8 cellular contexts compared by ENCODE assay signal in genomic region chr10:26737730-26738129, GRCh38. TPM values are rescaled to one million over a fixed set of nuclear protein-coding genes. Genes with fewer than 3 reads are reported as not detected.
A peak's percentile ranks its signal among the peaks of the same experiment; 100 is the strongest.
DNase-seq lines count a peak whose midpoint lies in the region; ATAC-seq, FAIRE-seq and TF ChIP-seq lines count a peak whose summit lies in the region.

No MANE protein-coding gene starts in this region.

- peaks cover 0 to 8% (median 2%) of the 10 kb centered on the region in 4 donors for H3K4me1 ChIP-seq in transverse colon

- no peak overlapping the region for H3K4me3 ChIP-seq in transverse colon

- peak overlapping the region; percentile 30 for H3K27ac Mint-ChIP-seq in activated naive CD8-positive, alpha-beta T cell treated with anti-CD3 and anti-CD28 coated beads, Interleukin-2, amount 10 ng/mL, durations not matched to agents 7 days and 5 days

- H3K4me3 Mint-ChIP-seq in activated naive CD8-positive, alpha-beta T cell treated with anti-CD3 and anti-CD28 coated beads, Interleukin-2, amount 10 ng/mL, durations not matched to agents 7 days and 5 days, result no peak overlapping the region

- ATAC-seq in GM19468 (IDR thresholded peaks at IDR 0.05; ENCODE audit: extremely low read depth, unreplicated experiment) (peak; percentile 65), HG03460 (IDR thresholded peaks at IDR 0.05; ENCODE audit: unreplicated experiment) (peak; percentile 76), SK-N-SH treated with all-trans-retinoic acid at 6 μM for 48 hours (no peak)
- ATAC-seq in activated naive CD8-positive, alpha-beta T cell treated with anti-CD3 and anti-CD28 coated beads, Interleukin-2, amount 10 ng/mL, durations not matched to agents 7 days and 5 days (ENCODE audit: low read depth), result peak; percentile 75

- H3K36me3 ChIP-seq in transverse colon, result peaks cover 0 to 18% (median 0%) of the 10 kb centered on the region in 4 donors

- DNase-seq in GM12891 (ENCODE audit: insufficient read length, low spot score), result peak; percentile 44
- DNase-seq in activated naive CD8-positive, alpha-beta T cell treated with anti-CD3 and anti-CD28 coated beads, Interleukin-2, amount 10 ng/mL, durations not matched to agents 7 days and 5 days, result no peak
- DNase-seq in pons (ENCODE audit: low spot score), result peak; percentile 83
- DNase-seq in transverse colon, result no peak
- no peak for DNase-seq in H54 (ENCODE audit: insufficient read length, low spot score)

- no peaks in the 10 kb centered on the region for H3K9me3 ChIP-seq in transverse colon

- no peaks in the 10 kb centered on the region for H3K27me3 Mint-ChIP-seq in activated naive CD8-positive, alpha-beta T cell treated with anti-CD3 and anti-CD28 coated beads, Interleukin-2, amount 10 ng/mL, durations not matched to agents 7 days and 5 days

- H3K27ac ChIP-seq in transverse colon, result peak overlapping the region in 2 of 4 donors; percentile 9 to 30

- no peak for TF ChIP-seq EP300 in transverse colon (IDR thresholded peaks at IDR 0.05; ENCODE audit: low read depth)

- in situ Hi-C loops in transverse colon (cut with MboI; ENCODE audit: low pct_ligation_motif_present in 1 of 4, low pct_unique_long_range_greater_than_20kb in 1 of 4, low sequenced_read_pairs in 3 of 4), result loop anchor here in 1 of 4 donors (25.0 kb wide), 1 partner anchor 125 kb away; the partner anchor contains the start of gene ABI1

- no peaks in the 10 kb centered on the region for H3K9me3 Mint-ChIP-seq in activated naive CD8-positive, alpha-beta T cell treated with anti-CD3 and anti-CD28 coated beads, Interleukin-2, amount 10 ng/mL, durations not matched to agents 7 days and 5 days

- H3K36me3 Mint-ChIP-seq in activated naive CD8-positive, alpha-beta T cell treated with anti-CD3 and anti-CD28 coated beads, Interleukin-2, amount 10 ng/mL, durations not matched to agents 7 days and 5 days, result peaks cover 32% of the 10 kb centered on the region

- FAIRE-seq in GM12891 (lab: Jason Lieb, UNC), result peak; percentile 96
- no peak for FAIRE-seq in H54 (lab: Jason Lieb, UNC)

- peak; percentile 81 for TF ChIP-seq POLR2A in GM12891 (IDR thresholded peaks at IDR 0.05; ENCODE audit: low read depth, low read length)
- no peak for TF ChIP-seq POLR2A in transverse colon (IDR thresholded peaks at IDR 0.05)
- no peak for TF ChIP-seq POLR2A in H54 (IDR thresholded peaks at IDR 0.05; ENCODE audit: low read depth, low read length)

- intact Hi-C loops in transverse colon (cut with DNase I; ENCODE audit: low total_unique reads), result no loop called here

- POLR2A ChIA-PET in activated naive CD8-positive, alpha-beta T cell treated with anti-CD3 and anti-CD28 coated beads, Interleukin-2, amount 10 ng/mL, durations not matched to agents 7 days and 5 days (lab: Charles Lee), result interaction anchor here (0.7 kb wide), 1 partner anchor 94 kb away, joined by 3 read pairs; no protein-coding TSS in a partner anchor

- no peak for TF ChIP-seq CTCF in transverse colon (IDR thresholded peaks at IDR 0.05)

- peaks cover 12% of the 10 kb centered on the region for H3K4me1 Mint-ChIP-seq in activated naive CD8-positive, alpha-beta T cell treated with anti-CD3 and anti-CD28 coated beads, Interleukin-2, amount 10 ng/mL, durations not matched to agents 7 days and 5 days

- no peaks in the 10 kb centered on the region for H3K27me3 ChIP-seq in transverse colon

- WGBS in transverse colon (ENCODE audit: low coverage in 1 of 2), 2 donors, result 43 to 48% methylated on average over 1 of the region's 1 CpG

TF ChIP-seq in GM12891, 5 proteins besides CTCF, POLR2A, EP300 and RAD21:
- no peak for TF ChIP-seq PAX5 (IDR thresholded peaks at IDR 0.05; ENCODE audit: insufficient read depth, low read length, severe bottlenecking)
- peak; percentile 62 for TF ChIP-seq POLR2AphosphoS5 (IDR thresholded peaks at IDR 0.05; ENCODE audit: low read depth, low read length)
- TF ChIP-seq SPI1 (IDR thresholded peaks at IDR 0.05; ENCODE audit: low read depth, low read length), result peak; percentile 96
- TF ChIP-seq POU2F2 (IDR thresholded peaks at IDR 0.05; ENCODE audit: low read depth, low read length), result peak; percentile 58
- 0 out of 2 replicates have a peak, but pooled peaks have one; percentile 34 for TF ChIP-seq TAF1 (IDR thresholded peaks at IDR 0.05; ENCODE audit: low read depth, low read length)

TF ChIP-seq in SK-N-SH treated with all-trans-retinoic acid at 6 μM for 48 hours, 23 proteins besides CTCF, POLR2A, EP300 and RAD21:
- TF ChIP-seq ZNF70 (CRISPR knock-in tag; IDR thresholded peaks at IDR 0.05) (no peak), CREB5 (CRISPR knock-in tag; IDR thresholded peaks at IDR 0.05; ENCODE audit: low read depth) (no peak), TCF4 (CRISPR knock-in tag; IDR thresholded peaks at IDR 0.05; ENCODE audit: borderline replicate concordance) (no peak), SNAI2 (CRISPR knock-in tag; IDR thresholded peaks at IDR 0.05) (no peak), GLIS3 (CRISPR knock-in tag; IDR thresholded peaks at IDR 0.05) (no peak), TSHZ2 (CRISPR knock-in tag; IDR thresholded peaks at IDR 0.05) (no peak), BACH2 (CRISPR knock-in tag; IDR thresholded peaks at IDR 0.05; ENCODE audit: borderline replicate concordance) (no peak)
TF ChIP-seq in SK-N-SH treated with all-trans-retinoic acid at 6 μM for 48 hours: peak in this region for 0.

RNA-seq across cellular contexts. Expression of gene PDSS1, which starts 40.2 kb away (rescaled TPM):
- polyA plus RNA-seq in GM12891 (2012; ENCODE audit: low read depth, missing spikeins), result 12.6 TPM
- total RNA-seq in activated naive CD8-positive, alpha-beta T cell treated with anti-CD3 and anti-CD28 coated beads, Interleukin-2, amount 10 ng/mL, durations not matched to agents 7 days and 5 days, result 10 to 100 TPM; 10.7 to 12.0 TPM
- total RNA-seq in transverse colon, result 10 to 100 TPM; 13.1 to 66.7 (median 23.8) TPM

Comparison
In these comparisons a context has a peak if more than half of its experiments do, and no peak if none do; other contexts are left out.
1. DNase-seq: peak in GM12891 (single experiment) and pons (single experiment); none in activated naive CD8-positive, alpha-beta T cell treated with anti-CD3 and anti-CD28 coated beads, Interleukin-2, amount 10 ng/mL, durations not matched to agents 7 days and 5 days (single experiment), transverse colon (single experiment) and H54 (single experiment).